In the genomic region with DNA sequence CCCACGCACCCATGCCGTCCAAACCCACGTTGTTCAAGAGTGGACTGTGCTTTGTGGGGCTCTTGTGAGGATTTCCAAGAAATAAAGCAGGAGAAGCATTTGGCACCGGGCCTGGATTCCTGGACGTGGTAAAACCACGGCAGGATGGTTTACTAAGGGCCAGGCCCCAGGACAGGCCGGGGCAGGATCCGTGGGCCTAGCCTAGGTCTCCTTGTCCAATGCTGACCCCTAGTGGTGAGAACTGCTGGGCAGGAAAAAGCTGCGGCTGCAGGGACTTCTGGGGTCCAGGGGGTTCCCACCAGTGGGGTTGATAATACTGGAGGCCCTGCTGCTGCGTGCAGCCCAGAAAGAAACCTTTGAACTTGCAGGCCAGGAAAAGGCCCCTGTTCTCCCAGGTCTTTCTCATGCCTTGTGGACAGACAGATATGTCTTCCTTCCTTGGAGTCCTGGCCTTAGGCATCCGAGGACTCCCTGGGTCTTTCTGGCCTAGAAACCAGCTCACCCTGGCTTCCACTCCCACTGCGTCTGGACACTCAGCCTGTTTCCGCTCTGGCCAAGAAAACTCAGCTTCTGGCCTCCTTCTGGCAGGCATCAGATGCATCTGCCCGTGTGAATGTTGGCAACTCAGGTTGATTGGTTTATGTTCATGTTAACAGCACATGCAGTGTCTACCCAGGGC, we compare ENCODE assay signal across 8 cellular contexts.
DNase-seq lines count a peak whose midpoint lies in the region; ATAC-seq lines count a peak whose summit lies in the region.

No MANE protein-coding gene starts in this region.

- CTCF ChIA-PET in activated CD4-positive, alpha-beta memory T cell treated with anti-CD3 and anti-CD28 coated beads for 36 hours (lab: Charles Lee): interaction anchor here (0.7 to 1.4 kb wide), 4 partner anchors 11 to 268 kb away, joined by 3 read pairs; no protein-coding TSS in a partner anchor

- ATAC-seq in memory B cell (ENCODE audit: low read depth) (no peak), HG03159 (IDR thresholded peaks at IDR 0.05; ENCODE audit: unreplicated experiment) (no peak)

- H3K4me1 Mint-ChIP-seq in activated CD4-positive, alpha-beta memory T cell treated with anti-CD3 and anti-CD28 coated beads for 36 hours (ENCODE audit: low read depth): no peaks in the 10 kb centered on the region
- H3K4me1 Mint-ChIP-seq in memory B cell: no peaks in the 10 kb centered on the region

- no peak overlapping the region for H3K4me3 Mint-ChIP-seq in activated CD4-positive, alpha-beta memory T cell treated with anti-CD3 and anti-CD28 coated beads for 36 hours
- H3K4me3 Mint-ChIP-seq in memory B cell: no peak overlapping the region

- DNase-seq in activated gamma-delta T cell treated with Interleukin-2 at 50 U/mL for 16 hours: peak; percentile 50
- no peak for DNase-seq in activated gamma-delta T cell (lab: John Stamatoyannopoulos, UW)
- peak; percentile 1 for DNase-seq in NCI-H1694 treated with DMSO at 0.1 percent for 48 hours (lab: John Stamatoyannopoulos, UW)
- DNase-seq in activated CD4-positive, alpha-beta memory T cell treated with anti-CD3 and anti-CD28 coated beads for 36 hours: peak; percentile 61
- DNase-seq in effector CD8-positive, alpha-beta T cell (lab: John Stamatoyannopoulos, UW): peak; percentile 8
- peak; percentile 53 to 59 for DNase-seq in memory B cell (ENCODE audit: low spot score in 2 of 2)
- peak; percentile 40 for DNase-seq in stimulated activated CD8-positive, alpha-beta memory T cell treated with anti-CD3 and anti-CD28 coated beads, Interleukin-15, amount 100 ng/mL, for 24 hours (ENCODE audit: low read depth)

- peaks cover 1% of the 10 kb centered on the region for H3K9me3 Mint-ChIP-seq in activated CD4-positive, alpha-beta memory T cell treated with anti-CD3 and anti-CD28 coated beads for 36 hours
- H3K9me3 Mint-ChIP-seq in memory B cell: no peaks in the 10 kb centered on the region

- intact Hi-C loops in activated CD4-positive, alpha-beta memory T cell treated with anti-CD3 and anti-CD28 coated beads for 36 hours (cut with micrococcal nuclease): no loop called here

- POLR2A ChIA-PET in activated CD4-positive, alpha-beta memory T cell treated with anti-CD3 and anti-CD28 coated beads for 36 hours (lab: Charles Lee): no interaction called here

- H3K27me3 Mint-ChIP-seq in activated CD4-positive, alpha-beta memory T cell treated with anti-CD3 and anti-CD28 coated beads for 36 hours: peaks cover 1% of the 10 kb centered on the region
- H3K27me3 Mint-ChIP-seq in memory B cell: peaks cover 1% of the 10 kb centered on the region

- H3K27ac Mint-ChIP-seq in activated CD4-positive, alpha-beta memory T cell treated with anti-CD3 and anti-CD28 coated beads for 36 hours: no peak overlapping the region
- no peak overlapping the region for H3K27ac Mint-ChIP-seq in memory B cell

- no peaks in the 10 kb centered on the region for H3K36me3 Mint-ChIP-seq in activated CD4-positive, alpha-beta memory T cell treated with anti-CD3 and anti-CD28 coated beads for 36 hours
- H3K36me3 Mint-ChIP-seq in memory B cell: no peaks in the 10 kb centered on the region
